In the genomic region with DNA sequence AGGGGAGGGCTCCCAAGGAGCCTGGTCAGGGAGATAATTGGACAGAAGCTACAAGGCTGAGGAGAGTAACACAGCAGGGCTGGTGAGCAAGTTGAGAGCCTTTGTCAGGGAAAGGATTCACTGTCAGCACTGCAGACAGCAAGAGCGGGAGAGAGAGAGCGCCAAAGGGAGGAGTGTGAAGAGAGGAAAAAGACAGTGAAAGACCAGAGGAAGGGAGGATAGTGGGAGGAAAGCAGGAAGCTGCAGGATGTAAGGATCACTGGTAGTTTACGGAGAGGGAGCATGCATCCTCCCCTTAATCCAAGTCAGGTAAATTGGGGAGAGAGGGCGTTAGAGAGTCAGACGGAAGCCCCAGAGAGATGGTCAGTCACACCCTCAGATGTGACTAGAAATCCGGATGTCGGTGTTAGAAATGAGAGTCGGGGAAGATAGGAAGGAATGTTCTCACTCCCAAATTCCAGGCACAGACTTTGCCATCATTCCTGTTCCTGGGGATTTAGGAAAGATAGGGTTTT, we compare ENCODE assay signal across 13 cellular contexts. TPM values are rescaled to one million over a fixed set of nuclear protein-coding genes. Genes with fewer than 3 reads are reported as not detected.
DNase-seq lines count a peak whose midpoint lies in the region; ATAC-seq and TF ChIP-seq lines count a peak whose summit lies in the region.
"Had no signal": no experiment of that assay in that cellular context is flagged by ENCODE, and none has a peak within 500 bp of the region (broad histone marks: within the 10 kb centered on the region; RNA-seq: fewer than 3 reads in every experiment).

No MANE protein-coding gene starts in this region.

- H3K4me1 ChIP-seq in left ventricle myocardium inferior (peaks cover 54% of the 10 kb centered on the region), neural progenitor cell (peaks cover 8% of the 10 kb centered on the region), aorta (ENCODE audit: control insufficient read depth in 1 of 2, insufficient read depth in 2 of 2, low read length in 2 of 2) (peaks cover 0 to 3% of the 10 kb centered on the region in 2 donors)
- H3K4me1 ChIP-seq: pancreas had no signal

- H3K27me3 Mint-ChIP-seq in neural progenitor cell (ENCODE audit: insufficient read depth, low read depth), result peaks cover 10% of the 10 kb centered on the region

- H3K27ac Mint-ChIP-seq in neural progenitor cell, result no peak overlapping the region

- H3K79me2 ChIP-seq in neural progenitor cell (ENCODE audit: low read depth), result no peaks in the 10 kb centered on the region

- H3K36me3 ChIP-seq in left ventricle myocardium inferior (no peaks in the 10 kb centered on the region), neural progenitor cell (no peaks in the 10 kb centered on the region), aorta (ENCODE audit: control insufficient read depth in 1 of 2, insufficient read depth in 2 of 2, low read length in 1 of 2) (no peaks in the 10 kb centered on the region)
- H3K36me3 ChIP-seq: pancreas had no signal

- H3K27me3 ChIP-seq in left ventricle myocardium inferior (ENCODE audit: low read depth), result no peaks in the 10 kb centered on the region
- H3K27me3 ChIP-seq in neural progenitor cell, result peaks cover 11% of the 10 kb centered on the region
- no peaks in the 10 kb centered on the region for H3K27me3 ChIP-seq in aorta (ENCODE audit: control insufficient read depth in 1 of 2, insufficient read depth in 2 of 2, low read length in 1 of 2)
- H3K27me3 ChIP-seq: pancreas had no signal

- no peaks in the 10 kb centered on the region for H3K9me3 Mint-ChIP-seq in neural progenitor cell

- H3K4me3 Mint-ChIP-seq in neural progenitor cell, result peak overlapping the region; percentile 3

- DNase-seq in Right ventricle myocardium inferior (ENCODE audit: missing footprints) (no peak), cardiac septum (ENCODE audit: low spot score) (no peak), left ventricle myocardium inferior (no peak), neural progenitor cell (ENCODE audit: low spot score) (no peak), aorta (no peak), EL (no peak)
- DNase-seq: ACHN, DMS 273 treated with DMSO at 0.1 percent for 48 hours, pancreas, T-helper 1 cell had no signal

- TF ChIP-seq CTCF in left ventricle myocardium inferior (IDR thresholded peaks at IDR 0.05; ENCODE audit: borderline replicate concordance) (no peak), neural progenitor cell (IDR thresholded peaks at IDR 0.05) (no peak)

- H3K4me2 ChIP-seq in neural progenitor cell, result no peak overlapping the region

- no peaks in the 10 kb centered on the region for H4K20me1 ChIP-seq in neural progenitor cell (ENCODE audit: low read depth)

- peaks cover 7% of the 10 kb centered on the region for H3K4me1 Mint-ChIP-seq in neural progenitor cell

- intact Hi-C loops in Right ventricle myocardium inferior (cut with DNase I), result loop anchor here (1.0 kb wide), 1 partner anchor 121 kb away; no protein-coding TSS in a partner anchor
- intact Hi-C loops in cardiac septum (cut with DNase I), result loop anchor here (5.0 kb wide), 1 partner anchor 59 kb away; no protein-coding TSS in a partner anchor
- intact Hi-C loops in left ventricle myocardium inferior (cut with micrococcal nuclease), result no loop called here
- intact Hi-C loops in aorta (cut with DNase I), result loop anchor here (5.0 to 10.0 kb wide), 2 partner anchors 49 to 303 kb away; a partner anchor contains a TSS

- H3K27ac ChIP-seq in left ventricle myocardium inferior (replicated peaks) (peak overlapping the region; percentile 84), neural progenitor cell (no peak overlapping the region), aorta (ENCODE audit: low read depth in 1 of 2, low read length in 2 of 2) (peak overlapping the region; percentile 86 to 97)
- H3K27ac ChIP-seq: pancreas had no signal

- H3K9ac ChIP-seq in neural progenitor cell, result no peak overlapping the region

- H3K9me3 ChIP-seq in left ventricle myocardium inferior (replicated peaks), result no peaks in the 10 kb centered on the region
- no peaks in the 10 kb centered on the region for H3K9me3 ChIP-seq in neural progenitor cell (ENCODE audit: low read depth)
- no peaks in the 10 kb centered on the region for H3K9me3 ChIP-seq in aorta (ENCODE audit: control insufficient read depth, low read length)
- H3K9me3 ChIP-seq: pancreas had no signal

- WGBS in aorta, 2 donors, result 16 to 22% methylated on average over 8 of the region's 8 CpGs

- peak overlapping the region; percentile 21 for H2AFZ ChIP-seq in neural progenitor cell (replicated peaks)

- peaks cover 10% of the 10 kb centered on the region for H3F3A ChIP-seq in neural progenitor cell (ENCODE audit: low read depth)

- peak overlapping the region; percentile 13 for H3K4me3 ChIP-seq in left ventricle myocardium inferior
- no peak overlapping the region for H3K4me3 ChIP-seq in neural progenitor cell
- no peak overlapping the region for H3K4me3 ChIP-seq in aorta (ENCODE audit: low read length in 2 of 2)
- H3K4me3 ChIP-seq: GM12878, pancreas had no signal

- no peaks in the 10 kb centered on the region for H3K36me3 Mint-ChIP-seq in neural progenitor cell

- no peak for TF ChIP-seq POLR2A in GM18505 (IDR thresholded peaks at IDR 0.05; ENCODE audit: borderline replicate concordance, extremely low read depth, insufficient read depth, insufficient read length)

- peak; percentile 37 for ATAC-seq in Right ventricle myocardium inferior
- peak; percentile 48 for ATAC-seq in aorta (ENCODE audit: low FRiP score)
- ATAC-seq in GM18505 (IDR thresholded peaks at IDR 0.05; ENCODE audit: unreplicated experiment), result no peak
- ATAC-seq in HG03045 (IDR thresholded peaks at IDR 0.05; ENCODE audit: unreplicated experiment), result no peak
- ATAC-seq: GM12878, pancreas had no signal

RNA-seq across cellular contexts. Expression of a gene that starts 13.8 kb away (rescaled TPM):
- total RNA-seq in Right ventricle myocardium inferior (73.1 TPM), cardiac septum (68.3 TPM), left ventricle myocardium inferior (66.9 TPM), neural progenitor cell (ENCODE audit: low replicate concordance) (29.5 and 40.3 TPM in 2 replicates), aorta (100 to 1,000 TPM; 117 to 289 TPM)
- polyA plus RNA-seq in aorta, result 10 to 100 TPM; 54.5 to 56.5 TPM

RNA-seq across cellular contexts. Expression of a gene that starts 16.0 kb away (rescaled TPM):
- 59.3 TPM for total RNA-seq in Right ventricle myocardium inferior
- total RNA-seq in cardiac septum, result 73.8 TPM
- total RNA-seq in left ventricle myocardium inferior, result 53.4 TPM
- 52.7 and 62.1 TPM in 2 replicates for total RNA-seq in neural progenitor cell (ENCODE audit: low replicate concordance)
- total RNA-seq in aorta, result 10 to 100 TPM; 31.5 to 43.7 TPM
- 10 to 100 TPM; 33.2 to 37.5 TPM for polyA plus RNA-seq in aorta

Comparison
In these comparisons a context has a peak if more than half of its experiments do, and no peak if none do; other contexts are left out.
1. ATAC-seq: peak in Right ventricle myocardium inferior (single experiment) and aorta (single experiment); none in GM18505 (single experiment) and HG03045 (single experiment).